ENCODE assay signal across 11 cellular contexts in the genomic region with DNA sequence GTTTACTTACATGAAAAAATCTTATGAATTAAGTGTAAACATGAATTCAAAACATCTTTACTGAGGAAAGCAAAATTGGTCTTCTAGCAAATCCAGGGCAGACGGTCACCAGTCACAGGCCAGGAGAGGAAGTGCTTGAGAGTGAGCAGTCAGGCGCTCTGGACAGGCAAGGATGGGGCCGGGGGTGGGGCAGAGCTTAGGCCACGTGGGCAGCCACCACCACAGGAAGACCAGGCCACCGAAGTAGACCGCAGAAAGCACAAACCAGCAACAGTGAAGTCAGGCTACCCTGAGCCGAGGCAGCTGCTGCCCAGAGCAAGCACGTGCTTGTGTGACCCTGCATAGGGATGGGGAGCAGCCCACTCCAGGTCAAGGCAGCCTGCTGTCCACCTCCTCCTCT. TPM values are rescaled to one million over a fixed set of nuclear protein-coding genes. Genes with fewer than 3 reads are reported as not detected.
DNase-seq lines count a peak whose midpoint lies in the region; ATAC-seq and TF ChIP-seq lines count a peak whose summit lies in the region.
"Had no signal": no experiment of that assay in that cellular context is flagged by ENCODE, and none has a peak within 500 bp of the region (broad histone marks: within the 10 kb centered on the region; RNA-seq: fewer than 3 reads in every experiment).

No MANE protein-coding gene starts in this region.

- H3K4me1 ChIP-seq in Peyer's patch (peaks cover 0 to 21% (median 6%) of the 10 kb centered on the region in 4 donors), gastroesophageal sphincter (peaks cover 0 to 32% (median 3%) of the 10 kb centered on the region in 3 donors), testis (peaks cover 46% of the 10 kb centered on the region)
- H3K4me1 ChIP-seq: breast epithelium had no signal

- no peak for TF ChIP-seq EP300 in gastroesophageal sphincter (IDR thresholded peaks at IDR 0.05)

- H3K36me3 ChIP-seq in Peyer's patch = no peaks in the 10 kb centered on the region
- no peaks in the 10 kb centered on the region for H3K36me3 ChIP-seq in gastroesophageal sphincter
- no peaks in the 10 kb centered on the region for H3K36me3 ChIP-seq in testis (ENCODE audit: low read depth, missing control alignments)
- H3K36me3 ChIP-seq: breast epithelium, sigmoid colon had no signal

- H3K4me3 ChIP-seq in Peyer's patch (no peak overlapping the region), gastroesophageal sphincter (no peak overlapping the region), dorsolateral prefrontal cortex (no peak overlapping the region), testis (no peak overlapping the region)
- H3K4me3 ChIP-seq: breast epithelium, sigmoid colon had no signal

- 55% methylated on average over 7 of the region's 8 CpGs; no CpG with 5 or more reads in 1 of the 2 donors for WGBS in gastroesophageal sphincter (ENCODE audit: low coverage in 1 of 2), 2 donors
- WGBS in testis, 2 donors = 74 to 82% methylated on average over 7 to 8 of the region's 8 CpGs

- intact Hi-C loops in dorsolateral prefrontal cortex (cut with DNase I) = no loop called here
- intact Hi-C loops in testis (cut with DNase I; ENCODE audit: low total_unique reads) = no loop called here

- in situ Hi-C loops in GM13977 (cut with MboI; ENCODE audit: low pct_unique_long_range_greater_than_20kb, low sequenced_read_pairs, unreplicated experiment) = no loop called here

- ATAC-seq in gastroesophageal sphincter = peak; percentile 66
- no peak for ATAC-seq in GM21786 (IDR thresholded peaks at IDR 0.05; ENCODE audit: unreplicated experiment)

- DNase-seq in GM13977 (ENCODE audit: low spot score) = peak; percentile 84
- DNase-seq in Peyer's patch = peak in 2 of 3 donors; percentile 33 to 64
- DNase-seq in renal cortical epithelial cell (ENCODE audit: low read depth) = peak; percentile 63
- DNase-seq in dorsolateral prefrontal cortex = no peak
- DNase-seq in testis = no peak
- DNase-seq in NCI-H1417 treated with DMSO at 0.1 percent for 48 hours (lab: John Stamatoyannopoulos, UW) = no peak
- DNase-seq: NCI-H446, sigmoid colon had no signal

- TF ChIP-seq POLR2A in Peyer's patch (IDR thresholded peaks at IDR 0.05) (no peak), gastroesophageal sphincter (IDR thresholded peaks at IDR 0.05) (no peak), testis (IDR thresholded peaks at IDR 0.05) (no peak)

- H3K27me3 ChIP-seq in Peyer's patch (no peaks in the 10 kb centered on the region), gastroesophageal sphincter (peaks cover 12% of the 10 kb centered on the region), dorsolateral prefrontal cortex (no peaks in the 10 kb centered on the region), testis (no peaks in the 10 kb centered on the region)

- H3K27ac ChIP-seq in Peyer's patch (no peak overlapping the region), gastroesophageal sphincter (peak overlapping the region in 1 of 4 donors; percentile 31), dorsolateral prefrontal cortex (peak overlapping the region in 24 of 59 donors; percentile 6 to 89 (median 54)), testis (no peak overlapping the region)

- H3K9me3 ChIP-seq in Peyer's patch = no peaks in the 10 kb centered on the region
- H3K9me3 ChIP-seq in gastroesophageal sphincter = no peaks in the 10 kb centered on the region
- no peaks in the 10 kb centered on the region for H3K9me3 ChIP-seq in testis
- H3K9me3 ChIP-seq: breast epithelium, sigmoid colon had no signal

- TF ChIP-seq CTCF in GM13977 (IDR thresholded peaks at IDR 0.05; ENCODE audit: extremely low read depth, insufficient read depth, missing control alignments) = no peak
- TF ChIP-seq CTCF in Peyer's patch (IDR thresholded peaks at IDR 0.05) = no peak
- TF ChIP-seq CTCF in gastroesophageal sphincter (IDR thresholded peaks at IDR 0.05) = no peak
- TF ChIP-seq CTCF in dorsolateral prefrontal cortex (IDR thresholded peaks at IDR 0.05 in 54 of 56, conservative IDR thresholded peaks at IDR 0.05 in 2 of 56; ENCODE audit: low read depth in 1 of 56, partially characterized antibody in 56 of 56) = no peak
- no peak for TF ChIP-seq CTCF in testis (IDR thresholded peaks at IDR 0.05)

RNA-seq across cellular contexts. Expression of a gene that starts 33.5 kb away (rescaled TPM):
- total RNA-seq in Peyer's patch (1 to 10 TPM in 2 of 4 donors, not detected in 2; 1.7 to 7.9 TPM), gastroesophageal sphincter (10 to 100 TPM in 1 of 4 donors, not detected in 3; 11.3 TPM), renal cortical epithelial cell (1.9 and 4.8 TPM in 2 replicates), dorsolateral prefrontal cortex (100 to 1,000 TPM in 1 of 120 experiments, 10 to 100 TPM in 119; 10.8 to 211 (median 33.5) TPM), testis (10 to 100 TPM in 1 of 2 donors, 1 to 10 TPM in 1; 3.8 to 12.5 TPM)
- polyA plus RNA-seq in testis (ENCODE audit: insufficient read depth, low read depth, low replicate concordance) = 6.4 TPM

Comparison
In these comparisons a context has a peak if more than half of its experiments do, and no peak if none do; other contexts are left out.
1. DNase-seq: peak in GM13977 (single experiment), Peyer's patch (2 of 3) and renal cortical epithelial cell (single experiment); none in dorsolateral prefrontal cortex (0 of 10), testis (single experiment) and NCI-H1417 treated with DMSO at 0.1 percent for 48 hours (single experiment).